ENCODE assay signal across 13 cellular contexts in genomic region chr4:29311231-29311630, GRCh38.
DNase-seq lines count a peak whose midpoint lies in the region; ATAC-seq and TF ChIP-seq lines count a peak whose summit lies in the region.
"Had no signal": no experiment of that assay in that cellular context is flagged by ENCODE, and none has a peak within 500 bp of the region (broad histone marks: within the 10 kb centered on the region; RNA-seq: fewer than 3 reads in every experiment).

No MANE protein-coding gene starts in this region.

- no peak for ATAC-seq in GM21367 (IDR thresholded peaks at IDR 0.05; ENCODE audit: unreplicated experiment)
- ATAC-seq: CD8-positive, alpha-beta T cell; HepG2 had no signal

- no peak overlapping the region for H2AFZ ChIP-seq in fibroblast of lung (ENCODE audit: low read length)

- no peak overlapping the region for H3K4me2 ChIP-seq in fibroblast of lung (ENCODE audit: extremely low read depth, insufficient read depth, low read length)

- H3K4me1 ChIP-seq in fibroblast of lung (ENCODE audit: control insufficient read depth, extremely low read depth, insufficient read depth, low read length), result no peaks in the 10 kb centered on the region
- H3K4me1 ChIP-seq: BE2C had no signal

- no peak overlapping the region for H3K27ac ChIP-seq in fibroblast of lung (ENCODE audit: insufficient read depth, low read length)

- no peaks in the 10 kb centered on the region for H3K36me3 ChIP-seq in fibroblast of lung (ENCODE audit: control insufficient read depth, insufficient read depth, low read length)
- H3K36me3 ChIP-seq: BE2C had no signal

- H3K4me3 ChIP-seq in fibroblast of lung (replicated peaks in 1 of 4; ENCODE audit: control extremely low read depth in 1 of 4, insufficient read depth in 1 of 4, low read depth in 3 of 4, low read length in 4 of 4), result no peak overlapping the region
- H3K4me3 ChIP-seq in skeletal muscle cell (ENCODE audit: low read depth, low read length), result no peak overlapping the region

- no peaks in the 10 kb centered on the region for H3K79me2 ChIP-seq in fibroblast of lung (ENCODE audit: control insufficient read depth, insufficient read depth, low read length)

- no peaks in the 10 kb centered on the region for H4K20me1 ChIP-seq in fibroblast of lung (ENCODE audit: control insufficient read depth, extremely low read depth, insufficient read depth, low read length)

- DNase-seq in ELR (ENCODE audit: low read depth), result peak; percentile 60
- peak; percentile 20 for DNase-seq in NCI-H226
- peak; percentile 30 to 32 for DNase-seq in fibroblast of lung (ENCODE audit: low read depth in 2 of 2)
- peak; percentile 44 for DNase-seq in skeletal muscle cell (ENCODE audit: low read depth)
- no peak for DNase-seq in SHP77 (lab: John Stamatoyannopoulos, UW)
- no peak for DNase-seq in anterior cingulate cortex (lab: John Stamatoyannopoulos, UW)
- DNase-seq: ACHN; BE2C; CD8-positive, alpha-beta T cell; NCI-H187 treated with DMSO at 0.1 percent for 48 hours; NCI-H774 had no signal

- H3K27me3 ChIP-seq in fibroblast of lung (ENCODE audit: control insufficient read depth, insufficient read depth, low read length), result no peaks in the 10 kb centered on the region
- H3K27me3 ChIP-seq: BE2C had no signal

- no peak for TF ChIP-seq CTCF in fibroblast of lung (conservative IDR thresholded peaks at IDR 0.05 in 1 of 2, IDR thresholded peaks at IDR 0.05 in 1 of 2; ENCODE audit: low read depth in 1 of 2, low read length in 2 of 2)

- no peak overlapping the region for H3K9ac ChIP-seq in fibroblast of lung (ENCODE audit: insufficient read depth, low read length)

- H3K9me3 ChIP-seq in fibroblast of lung (ENCODE audit: control insufficient read depth, insufficient read depth, low read depth, low read length), result no peaks in the 10 kb centered on the region
- H3K9me3 ChIP-seq: BE2C had no signal

Comparison
In these comparisons a context has a peak if more than half of its experiments do, and no peak if none do; other contexts are left out.
1. DNase-seq: peak in ELR (single experiment), NCI-H226 (single experiment), fibroblast of lung (2 of 2) and skeletal muscle cell (single experiment); none in SHP77 (0 of 2) and anterior cingulate cortex (0 of 58).